In the genomic region with DNA sequence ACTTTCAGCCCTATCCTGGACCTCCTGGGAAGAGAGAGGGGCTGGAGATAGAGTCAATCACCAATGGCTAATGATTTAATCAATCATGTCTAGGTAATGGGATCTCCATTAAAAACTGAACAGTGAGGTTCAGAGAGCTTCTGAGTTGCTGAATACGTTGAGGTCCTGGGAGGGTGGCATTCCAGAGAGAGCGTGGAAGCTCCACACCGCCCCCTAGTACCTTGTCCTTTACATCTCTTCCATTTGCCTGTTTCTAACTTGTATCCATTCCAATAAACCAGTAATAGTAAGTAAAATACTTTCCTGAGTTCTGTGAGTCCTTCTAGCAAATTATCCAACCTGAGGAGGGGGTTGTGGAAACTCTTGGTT, we compare ENCODE assay signal across 1 cellular context.
TF ChIP-seq lines count a peak whose summit lies in the region.

No MANE protein-coding gene starts in this region.

TF ChIP-seq in GM12878, 131 proteins besides CTCF, POLR2A, EP300 and RAD21:
- TF ChIP-seq TCF12 (IDR thresholded peaks at IDR 0.05; ENCODE audit: low read depth, low read length) (no peak), NRF1 (conservative IDR thresholded peaks at IDR 0.05; ENCODE audit: low read depth, low read length) (no peak), ZNF207 (IDR thresholded peaks at IDR 0.05; ENCODE audit: borderline replicate concordance) (no peak), GATAD2B (conservative IDR thresholded peaks at IDR 0.05; ENCODE audit: low read depth) (no peak), RUNX3 (IDR thresholded peaks at IDR 0.05; ENCODE audit: low read length) (no peak), CBX5 (IDR thresholded peaks at IDR 0.05; ENCODE audit: low read depth) (no peak), NFIC (IDR thresholded peaks at IDR 0.05; ENCODE audit: low read depth, low read length) (no peak), CREM (IDR thresholded peaks at IDR 0.05; ENCODE audit: low read depth) (no peak), POLR2AphosphoS2 (IDR thresholded peaks at IDR 0.05; ENCODE audit: low read depth, low read length) (no peak), ZNF24 (IDR thresholded peaks at IDR 0.05) (no peak), FOXK2 (IDR thresholded peaks at IDR 0.05) (no peak), BCL11A (IDR thresholded peaks at IDR 0.05; ENCODE audit: low read depth, low read length) (no peak), SMAD5 (IDR thresholded peaks at IDR 0.05; ENCODE audit: low read depth) (no peak), RAD51 (IDR thresholded peaks at IDR 0.05) (no peak)
- TF ChIP-seq, protein P1, sequence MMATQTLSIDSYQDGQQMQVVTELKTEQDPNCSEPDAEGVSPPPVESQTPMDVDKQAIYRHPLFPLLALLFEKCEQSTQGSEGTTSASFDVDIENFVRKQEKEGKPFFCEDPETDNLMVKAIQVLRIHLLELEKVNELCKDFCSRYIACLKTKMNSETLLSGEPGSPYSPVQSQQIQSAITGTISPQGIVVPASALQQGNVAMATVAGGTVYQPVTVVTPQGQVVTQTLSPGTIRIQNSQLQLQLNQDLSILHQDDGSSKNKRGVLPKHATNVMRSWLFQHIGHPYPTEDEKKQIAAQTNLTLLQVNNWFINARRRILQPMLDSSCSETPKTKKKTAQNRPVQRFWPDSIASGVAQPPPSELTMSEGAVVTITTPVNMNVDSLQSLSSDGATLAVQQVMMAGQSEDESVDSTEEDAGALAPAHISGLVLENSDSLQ (IDR thresholded peaks at IDR 0.05) = no peak
